ENCODE assay signal across 19 cellular contexts in genomic region chr2:17043173-17043572, GRCh38.
DNase-seq lines count a peak whose midpoint lies in the region; ATAC-seq and TF ChIP-seq lines count a peak whose summit lies in the region.
"Had no signal": no experiment of that assay in that cellular context is flagged by ENCODE, and none has a peak within 500 bp of the region (broad histone marks: within the 10 kb centered on the region; RNA-seq: fewer than 3 reads in every experiment).

No MANE protein-coding gene starts in this region.

- H3K9me3 Mint-ChIP-seq in natural killer cell: peaks cover 5 to 8% of the 10 kb centered on the region in 2 donors
- H3K9me3 Mint-ChIP-seq: central memory CD8-positive, alpha-beta T cell had no signal

- no peak overlapping the region for H2AFZ ChIP-seq in GM23248

- H3K27me3 Mint-ChIP-seq in natural killer cell (ENCODE audit: low read depth in 2 of 2): no peaks in the 10 kb centered on the region
- H3K27me3 Mint-ChIP-seq: activated naive CD4-positive, alpha-beta T cell treated with anti-CD3 and anti-CD28 coated beads, Interleukin-2, amount 50 U/mL, for 24 hours; activated T-cell treated with anti-CD3 and anti-CD28 coated beads, Interleukin-2, amount 50 U/mL, for 24 hours; central memory CD8-positive, alpha-beta T cell had no signal

- H3K9me3 ChIP-seq in GM23248 (ENCODE audit: low read depth) (no peaks in the 10 kb centered on the region), RWPE2 (ENCODE audit: severe bottlenecking) (no peaks in the 10 kb centered on the region)
- H3K9me3 ChIP-seq: right atrium auricular region had no signal

- whole genome bisulfite sequencing in GM23248 (ENCODE audit: low coverage in 1 of 2, low lambda C conversion rate in 2 of 2, missing lambda C conversion rate in 2 of 2), 2 experiments: 4 to 13% methylated on average over 1 of the region's 1 CpG

- H3K27me3 ChIP-seq in GM23248 (replicated peaks; ENCODE audit: insufficient read depth): no peaks in the 10 kb centered on the region
- H3K27me3 ChIP-seq in RWPE2 (ENCODE audit: insufficient read depth, poor library complexity, severe bottlenecking): no peaks in the 10 kb centered on the region
- H3K27me3 ChIP-seq: BLaER1 treated with 17β-estradiol and CSF1 and Interleukin-3, amounts not matched to agents 10 nM and 100 nM; right atrium auricular region had no signal

- peak; percentile 59 for DNase-seq in GM23248
- no peak for DNase-seq in RWPE2 (ENCODE audit: low spot score)
- DNase-seq in fibroblast of mammary gland (ENCODE audit: low read depth): peak; percentile 51
- DNase-seq in smooth muscle cell of the brain vasculature (ENCODE audit: low read depth, low spot score): peak; percentile 10
- no peak for DNase-seq in natural killer cell
- no peak for DNase-seq in superior temporal gyrus (ENCODE audit: extremely low spot score)
- DNase-seq: activated CD4-positive, alpha-beta T cell treated with anti-CD3 and anti-CD28 coated beads, Interleukin-2, amount 50 U/mL, for 4 hours; activated T-cell treated with anti-CD3 and anti-CD28 coated beads, Interleukin-2, amount 50 U/mL, for 24 hours; DMS153; glutamatergic neuron; NCI-H1092 treated with DMSO at 0.1 percent for 48 hours; NCI-H2107; stimulated activated CD4-positive, alpha-beta T cell treated with anti-CD3 and anti-CD28 coated beads, Interleukin-2, amount 100 ng/mL, for 24 hours had no signal

- intact Hi-C loops in natural killer cell (cut with micrococcal nuclease): no loop called here

- in situ Hi-C loops in GM23248 (cut with MboI): no loop called here

- peaks cover 8% of the 10 kb centered on the region for H3K4me1 ChIP-seq in GM23248 (ENCODE audit: insufficient read depth)
- no peaks in the 10 kb centered on the region for H3K4me1 ChIP-seq in RWPE2 (ENCODE audit: insufficient read depth, poor library complexity, severe bottlenecking)
- H3K4me1 ChIP-seq: BLaER1 treated with 17β-estradiol and CSF1 and Interleukin-3, amounts not matched to agents 10 nM and 100 nM; right atrium auricular region had no signal

- no peaks in the 10 kb centered on the region for H3K79me2 ChIP-seq in GM23248 (ENCODE audit: insufficient read depth)

- no peaks in the 10 kb centered on the region for H3K9me2 ChIP-seq in GM23248 (ENCODE audit: insufficient read depth)

- no peak overlapping the region for H3K27ac Mint-ChIP-seq in natural killer cell
- H3K27ac Mint-ChIP-seq: activated naive CD4-positive, alpha-beta T cell treated with anti-CD3 and anti-CD28 coated beads, Interleukin-2, amount 50 U/mL, for 24 hours; activated T-cell treated with anti-CD3 and anti-CD28 coated beads, Interleukin-2, amount 50 U/mL, for 24 hours had no signal

- H3K4me1 Mint-ChIP-seq in natural killer cell: no peaks in the 10 kb centered on the region
- H3K4me1 Mint-ChIP-seq: activated naive CD4-positive, alpha-beta T cell treated with anti-CD3 and anti-CD28 coated beads, Interleukin-2, amount 50 U/mL, for 24 hours; central memory CD8-positive, alpha-beta T cell had no signal

- no peaks in the 10 kb centered on the region for H4K20me1 ChIP-seq in GM23248 (ENCODE audit: insufficient read depth)
- H4K20me1 ChIP-seq: BLaER1 treated with 17β-estradiol and CSF1 and Interleukin-3, amounts not matched to agents 10 nM and 100 nM had no signal

- ATAC-seq in RWPE2 (ENCODE audit: low read depth): peak; percentile 74
- no peak for ATAC-seq in natural killer cell
- no peak for ATAC-seq in HG03521 (IDR thresholded peaks at IDR 0.05; ENCODE audit: unreplicated experiment)
- ATAC-seq: Panc1 had no signal

- H3K9ac ChIP-seq in GM23248: no peak overlapping the region
- H3K9ac ChIP-seq: BLaER1 treated with 17β-estradiol and CSF1 and Interleukin-3, amounts not matched to agents 10 nM and 100 nM had no signal

- no peak overlapping the region for H3K4me3 Mint-ChIP-seq in natural killer cell
- H3K4me3 Mint-ChIP-seq: activated naive CD4-positive, alpha-beta T cell treated with anti-CD3 and anti-CD28 coated beads, Interleukin-2, amount 50 U/mL, for 24 hours; activated T-cell treated with anti-CD3 and anti-CD28 coated beads, Interleukin-2, amount 50 U/mL, for 24 hours; central memory CD8-positive, alpha-beta T cell had no signal

- H3K27ac ChIP-seq in GM23248 (no peak overlapping the region), RWPE2 (ENCODE audit: poor library complexity, severe bottlenecking) (no peak overlapping the region)
- H3K27ac ChIP-seq: BLaER1 treated with 17β-estradiol and CSF1 and Interleukin-3, amounts not matched to agents 10 nM and 100 nM; right atrium auricular region had no signal

- H3K4me3 ChIP-seq in GM23248 (no peak overlapping the region), RWPE2 (ENCODE audit: severe bottlenecking) (no peak overlapping the region), fibroblast of mammary gland (ENCODE audit: control insufficient read depth, low read depth, low read length) (no peak overlapping the region)
- H3K4me3 ChIP-seq: BLaER1 treated with 17β-estradiol and CSF1 and Interleukin-3, amounts not matched to agents 10 nM and 100 nM; right atrium auricular region had no signal

- H3F3A ChIP-seq in GM23248 (ENCODE audit: insufficient read depth): no peaks in the 10 kb centered on the region

- H3K36me3 Mint-ChIP-seq in natural killer cell: no peaks in the 10 kb centered on the region
- H3K36me3 Mint-ChIP-seq: activated naive CD4-positive, alpha-beta T cell treated with anti-CD3 and anti-CD28 coated beads, Interleukin-2, amount 50 U/mL, for 24 hours had no signal

- TF ChIP-seq CTCF in RWPE2 (IDR thresholded peaks at IDR 0.05; ENCODE audit: poor library complexity, severe bottlenecking) (no peak), fibroblast of mammary gland (conservative IDR thresholded peaks at IDR 0.05; ENCODE audit: control insufficient read depth, insufficient read depth, low read depth, low read length) (no peak), natural killer cell (IDR thresholded peaks at IDR 0.05) (no peak)

- no peaks in the 10 kb centered on the region for H3K36me3 ChIP-seq in GM23248 (ENCODE audit: low read depth)
- H3K36me3 ChIP-seq in RWPE2 (ENCODE audit: low read depth): no peaks in the 10 kb centered on the region
- H3K36me3 ChIP-seq: BLaER1 treated with 17β-estradiol and CSF1 and Interleukin-3, amounts not matched to agents 10 nM and 100 nM; right atrium auricular region had no signal

- H3K4me2 ChIP-seq in GM23248 (ENCODE audit: unreplicated experiment): peak overlapping the region; percentile 7
- H3K4me2 ChIP-seq: BLaER1 treated with 17β-estradiol and CSF1 and Interleukin-3, amounts not matched to agents 10 nM and 100 nM had no signal

Comparison
In these comparisons a context has a peak if more than half of its experiments do, and no peak if none do; other contexts are left out.
1. DNase-seq: peak in GM23248 (single experiment), fibroblast of mammary gland (single experiment) and smooth muscle cell of the brain vasculature (single experiment); none in RWPE2 (single experiment), natural killer cell (single experiment) and superior temporal gyrus (single experiment).